In the genomic region with DNA sequence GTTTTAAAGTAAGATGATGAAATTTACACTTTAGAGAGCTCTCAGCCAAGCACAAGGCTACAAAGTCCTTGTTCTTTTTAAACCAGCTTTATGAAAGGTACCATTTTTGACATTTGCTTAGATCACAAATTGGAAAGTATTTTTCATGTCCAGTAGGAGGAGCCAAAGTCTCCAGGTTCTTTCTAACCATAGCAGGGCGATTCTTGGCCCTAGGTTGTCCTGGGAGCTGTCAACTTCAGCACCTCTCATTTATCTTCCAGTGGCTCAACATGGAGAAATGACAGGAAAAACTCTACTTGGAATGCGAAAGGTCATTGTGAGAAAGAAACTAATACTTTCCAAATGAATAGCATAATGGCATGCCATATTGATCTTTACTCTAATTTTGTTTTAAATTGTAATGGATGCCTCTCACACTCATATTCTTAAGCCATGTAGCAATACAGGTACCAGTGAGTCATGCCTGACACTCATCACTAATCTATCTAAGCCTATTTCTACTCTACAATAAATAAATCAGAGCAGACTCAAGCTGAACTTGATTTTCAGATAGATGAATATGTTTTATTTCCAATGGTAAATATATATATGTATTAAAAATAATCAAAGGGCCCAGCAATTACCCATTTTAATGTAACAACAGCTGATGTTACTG, we compare ENCODE assay signal across 8 cellular contexts.
DNase-seq lines count a peak whose midpoint lies in the region; FAIRE-seq and TF ChIP-seq lines count a peak whose summit lies in the region.

No MANE protein-coding gene starts in this region.

- no peaks in the 10 kb centered on the region for H3K79me1 ChIP-seq in H1 (ENCODE audit: low read depth, low read length)

- no peak for TF ChIP-seq EP300 in H1 (IDR thresholded peaks at IDR 0.05; ENCODE audit: borderline replicate concordance in 1 of 2, low read depth in 2 of 2, low read length in 2 of 2)

- no peak overlapping the region for H2BK20ac ChIP-seq in H1 (ENCODE audit: low read length)

- H2BK120ac ChIP-seq in H1 (replicated peaks; ENCODE audit: low read depth, low read length) = no peak overlapping the region

- no peak overlapping the region for H4K5ac ChIP-seq in H1 (ENCODE audit: insufficient read length, low read depth, low read length)

- H3K56ac ChIP-seq in H1 (replicated peaks; ENCODE audit: insufficient read length, low read depth, low read length) = no peak overlapping the region

- H3K9ac ChIP-seq in H1 (replicated peaks in 1 of 4; ENCODE audit: extremely low read depth in 1 of 4, low read depth in 3 of 4, low read length in 3 of 4) = no peak overlapping the region

- no peak overlapping the region for H4K91ac ChIP-seq in H1 (replicated peaks; ENCODE audit: insufficient read length, low read length)

- no peak overlapping the region for H2BK15ac ChIP-seq in H1 (ENCODE audit: low read length)

- no peak overlapping the region for H2BK5ac ChIP-seq in H1 (ENCODE audit: low read depth, low read length)

- H3K14ac ChIP-seq in H1 (ENCODE audit: insufficient read length) = no peak overlapping the region

- H3K36me3 ChIP-seq in H1 (ENCODE audit: control insufficient read depth in 2 of 4, insufficient read depth in 4 of 4, low read length in 3 of 4) = no peaks in the 10 kb centered on the region

- H3K27ac Mint-ChIP-seq in progenitor cell of endocrine pancreas = no peak overlapping the region

- no peaks in the 10 kb centered on the region for H3K36me3 Mint-ChIP-seq in progenitor cell of endocrine pancreas (ENCODE audit: insufficient read depth)

- no peak overlapping the region for H4K8ac ChIP-seq in H1 (ENCODE audit: extremely low read depth, insufficient read depth, low read length)

- H4K20me1 ChIP-seq in H1 (replicated peaks in 1 of 2; ENCODE audit: control insufficient read depth in 1 of 2, insufficient read depth in 2 of 2, low read length in 2 of 2) = no peaks in the 10 kb centered on the region

- CTCF ChIA-PET in H1 (lab: Charles Lee; ENCODE audit: partially characterized antibody) = interaction anchor here (0.7 to 3.0 kb wide), 46 partner anchors 8 to 627 kb away, joined by 3 to 18 read pairs (median 4); no protein-coding TSS in a partner anchor

- DNase-seq in NCI-H146 (lab: John Stamatoyannopoulos, UW) (peak; percentile 2), NCI-H146 treated with DMSO at 0.1 percent for 48 hours (lab: John Stamatoyannopoulos, UW; ENCODE audit: unreplicated experiment) (no peak), NCI-H526 treated with DMSO at 0.1 percent for 48 hours (lab: John Stamatoyannopoulos, UW) (peak; percentile 1), H1 (ENCODE audit: low read depth in 1 of 2, low spot score in 2 of 2) (no peak), progenitor cell of endocrine pancreas (ENCODE audit: low spot score, unreplicated experiment) (no peak), SKM-1 (lab: John Stamatoyannopoulos, UW; ENCODE audit: unreplicated experiment) (no peak), NCI-H2171 treated with DMSO at 0.1 percent for 48 hours (lab: John Stamatoyannopoulos, UW) (no peak), NCI-H2107 treated with DMSO at 0.1 percent for 48 hours (lab: John Stamatoyannopoulos, UW; ENCODE audit: unreplicated experiment) (no peak)

- peaks cover 0 to 4% (median under 1%) of the 10 kb centered on the region in 4 experiments; a peak in 3 of 7 replicates for H3K4me1 ChIP-seq in H1 (replicated peaks in 1 of 4; ENCODE audit: control insufficient read depth in 3 of 4, insufficient read depth in 4 of 4, low read length in 3 of 4)

- H3K9me3 ChIP-seq in H1 (ENCODE audit: insufficient read depth in 2 of 2, low read depth in 1 of 2, low read length in 1 of 2) = no peaks in the 10 kb centered on the region

- H3K4me1 Mint-ChIP-seq in progenitor cell of endocrine pancreas (ENCODE audit: low read depth) = peaks cover 3% of the 10 kb centered on the region

- no peaks in the 10 kb centered on the region for H3K79me2 ChIP-seq in H1 (ENCODE audit: control insufficient read depth in 1 of 2, insufficient read depth in 2 of 2, low read length in 2 of 2)

- H3K23me2 ChIP-seq in H1 (ENCODE audit: low read depth, low read length) = peaks cover 18% of the 10 kb centered on the region; the same call in 1 of the 2 replicates

- peaks cover 41% of the 10 kb centered on the region for H3K27me3 Mint-ChIP-seq in progenitor cell of endocrine pancreas

- H2AFZ ChIP-seq in H1 (ENCODE audit: low read length) = no peak overlapping the region

- H2AK5ac ChIP-seq in H1 (ENCODE audit: low read depth, low read length) = no peak overlapping the region

- H3K9me3 Mint-ChIP-seq in progenitor cell of endocrine pancreas (ENCODE audit: low read depth) = no peaks in the 10 kb centered on the region

- no peak overlapping the region for H3K4me2 ChIP-seq in H1 (ENCODE audit: insufficient read depth in 1 of 2, low read depth in 2 of 2, low read length in 2 of 2)

- peaks cover 20 to 40% (median 36%) of the 10 kb centered on the region in 4 experiments for H3K27me3 ChIP-seq in H1 (replicated peaks in 1 of 4; ENCODE audit: control insufficient read depth in 3 of 4, extremely low read depth in 1 of 4, insufficient read depth in 3 of 4, low read length in 3 of 4)

- peak; percentile 98 for FAIRE-seq in H1 (lab: Jason Lieb, UNC)

- H3K23ac ChIP-seq in H1 (ENCODE audit: insufficient read length) = no peak overlapping the region

- TF ChIP-seq CTCF in H1 (IDR thresholded peaks at IDR 0.05; ENCODE audit: control extremely low read depth in 1 of 3, insufficient read depth in 1 of 3, low read depth in 1 of 3, low read length in 3 of 3) (peak in 2 of 3 experiments; percentile 69 to 74; a peak in 3 of 4 replicates), progenitor cell of endocrine pancreas (IDR thresholded peaks at IDR 0.05; ENCODE audit: unreplicated experiment) (peak; percentile 74)

- no peak overlapping the region for H3K27ac ChIP-seq in H1 (ENCODE audit: low read depth, low read length)

- H3K4me3 Mint-ChIP-seq in progenitor cell of endocrine pancreas (ENCODE audit: low read depth) = no peak overlapping the region

- POLR2A ChIA-PET in H1 (lab: Charles Lee; ENCODE audit: partially characterized antibody) = no interaction called here

- H3K18ac ChIP-seq in H1 (ENCODE audit: extremely low read depth, low read length) = no peak overlapping the region

- TF ChIP-seq POLR2A in H1 (IDR thresholded peaks at IDR 0.05; ENCODE audit: control extremely low read depth in 1 of 2, low read depth in 2 of 2, low read length in 2 of 2) = no peak

- no peak overlapping the region for H2BK12ac ChIP-seq in H1 (ENCODE audit: low read depth, low read length)

- WGBS in H1 (ENCODE audit: extremely low coverage in 1 of 2, insufficient coverage in 1 of 2, insufficient read length in 1 of 2, insufficient replicate concordance in 2 of 2, low coverage in 1 of 2, low lambda C conversion rate in 2 of 2, missing lambda C conversion rate in 1 of 2), 2 experiments = 24% methylated on average over 2 of the region's 2 CpGs; no CpG with 5 or more reads in 1 of the 2 experiments

- no peak overlapping the region for H3K4me3 ChIP-seq in H1 (ENCODE audit: extremely low read depth in 1 of 4, insufficient read depth in 2 of 4, low read depth in 3 of 4, low read length in 4 of 4)

- H3K4ac ChIP-seq in H1 (replicated peaks; ENCODE audit: insufficient read length, low read depth, low read length) = no peak overlapping the region

- TF ChIP-seq RAD21 in H1 (IDR thresholded peaks at IDR 0.05 in 1 of 2, conservative IDR thresholded peaks at IDR 0.05 in 1 of 2; ENCODE audit: low read depth in 2 of 2, low read length in 2 of 2) = peak; percentile 77 to 85

TF ChIP-seq in H1, 55 proteins besides CTCF, POLR2A, EP300 and RAD21:
- TF ChIP-seq YY1 (IDR thresholded peaks at IDR 0.05; ENCODE audit: low read depth, low read length) = 0 out of 2 replicates have a peak, but pooled peaks have one; percentile 19
- no peak for TF ChIP-seq SIX5 (IDR thresholded peaks at IDR 0.05; ENCODE audit: low read depth, low read length)
- TF ChIP-seq SIN3A (conservative IDR thresholded peaks at IDR 0.05 in 1 of 2, IDR thresholded peaks at IDR 0.05 in 1 of 2; ENCODE audit: low read depth in 1 of 2, low read length in 2 of 2) = peak; percentile 77 to 90; a peak in 2 of 4 replicates
- TF ChIP-seq TCF12 (IDR thresholded peaks at IDR 0.05; ENCODE audit: low read depth, low read length) = no peak
- TF ChIP-seq HDAC2 (IDR thresholded peaks at IDR 0.05; ENCODE audit: borderline replicate concordance in 1 of 2, low read depth in 2 of 2, low read length in 2 of 2) = 0 out of 4 replicates have a peak, but pooled peaks of 1 of the 2 experiments have one; percentile 51
- TF ChIP-seq NRF1 (IDR thresholded peaks at IDR 0.05; ENCODE audit: low read depth, low read length) = no peak

Comparison
In these comparisons a context has a peak if more than half of its experiments do, and no peak if none do; other contexts are left out.
1. DNase-seq: peak in NCI-H146 (single experiment) and NCI-H526 treated with DMSO at 0.1 percent for 48 hours (single experiment); none in NCI-H146 treated with DMSO at 0.1 percent for 48 hours (single experiment), H1 (0 of 2), progenitor cell of endocrine pancreas (single experiment), SKM-1 (single experiment), NCI-H2171 treated with DMSO at 0.1 percent for 48 hours (single experiment) and NCI-H2107 treated with DMSO at 0.1 percent for 48 hours (single experiment).